20 cellular contexts compared by ENCODE assay signal in genomic region chr1:24302209-24302611, GRCh38. TPM values are rescaled to one million over a fixed set of nuclear protein-coding genes. Genes with fewer than 3 reads are reported as not detected.
"Had no signal": no experiment of that assay in that cellular context is flagged by ENCODE, and none has a peak within 500 bp of the region (broad histone marks: within the 10 kb centered on the region; RNA-seq: fewer than 3 reads in every experiment).

No MANE protein-coding gene starts in this region.

- DNase-seq: activated CD4-positive, alpha-beta T cell treated with anti-CD3 and anti-CD28 coated beads for 36 hours; activated CD4-positive, alpha-beta T cell treated with anti-CD3 and anti-CD28 coated beads, Interleukin-2, amount 50 U/mL, for 48 hours; activated gamma-delta T cell treated with Interleukin-2 at 50 U/mL for 16 hours; activated T-cell treated with anti-CD3 and anti-CD28 coated beads for 4 hours; dermis blood vessel endothelial cell; effector memory CD4-positive, alpha-beta T cell; nephron progenitor cell; nucleus accumbens; retina; stimulated activated naive B cell treated with anti-CD40 and anti-IgM and Interleukin-4, amounts not matched to agents 10 μg/mL and 1 μg/mL and 100 μg/mL, for 72 hours; SW 1271; T-helper 2 cell had no signal

- H3K4me3 ChIP-seq: lung, vagina had no signal

- ATAC-seq: activated CD4-positive, alpha-beta T cell treated with anti-CD3 and anti-CD28 coated beads for 36 hours; activated naive CD4-positive, alpha-beta T cell treated with anti-CD3 and anti-CD28 coated beads, Interleukin-2, amount 50 U/mL, for 72 hours; stimulated activated naive B cell treated with anti-CD40 and anti-IgM and Interleukin-4, amounts not matched to agents 10 μg/mL and 1 μg/mL and 100 μg/mL, for 72 hours had no signal

- H3K27ac ChIP-seq: vagina had no signal

- H3K36me3 Mint-ChIP-seq: mesothelial cell of epicardium; stimulated activated naive B cell treated with anti-CD40 and anti-IgM and Interleukin-4, amounts not matched to agents 10 μg/mL and 1 μg/mL and 100 μg/mL, for 72 hours had no signal

- H3K36me3 ChIP-seq: vagina had no signal

- H3K27ac Mint-ChIP-seq: activated CD4-positive, alpha-beta T cell treated with anti-CD3 and anti-CD28 coated beads for 36 hours; activated naive CD4-positive, alpha-beta T cell treated with anti-CD3 and anti-CD28 coated beads, Interleukin-2, amount 50 U/mL, for 72 hours; activated T-helper 1 cell treated with anti-CD3 and anti-CD28 coated beads, Interleukin-12 subunit alpha, Interleukin-12 subunit beta, Interleukin-2, Interleukin-4 antibody, amounts not matched to agents 30 ng/mL and 10 ng/mL and 1 ng/mL, durations not matched to agents 14 hours and 24 hours and 36 hours; mesothelial cell of epicardium; nephron progenitor cell; stimulated activated naive B cell treated with anti-CD40 and anti-IgM and Interleukin-4, amounts not matched to agents 10 μg/mL and 1 μg/mL and 100 μg/mL, for 72 hours had no signal

- H3K9me3 ChIP-seq: vagina had no signal

- H3K9me3 Mint-ChIP-seq: activated naive CD4-positive, alpha-beta T cell treated with anti-CD3 and anti-CD28 coated beads, Interleukin-2, amount 50 U/mL, for 72 hours; activated T-helper 1 cell treated with anti-CD3 and anti-CD28 coated beads, Interleukin-12 subunit alpha, Interleukin-12 subunit beta, Interleukin-2, Interleukin-4 antibody, amounts not matched to agents 30 ng/mL and 10 ng/mL and 1 ng/mL, durations not matched to agents 14 hours and 24 hours and 36 hours; mesothelial cell of epicardium; nephron progenitor cell; stimulated activated naive B cell treated with anti-CD40 and anti-IgM and Interleukin-4, amounts not matched to agents 10 μg/mL and 1 μg/mL and 100 μg/mL, for 72 hours had no signal

- H3K4me1 Mint-ChIP-seq: activated CD4-positive, alpha-beta T cell treated with anti-CD3 and anti-CD28 coated beads for 36 hours; stimulated activated naive B cell treated with anti-CD40 and anti-IgM and Interleukin-4, amounts not matched to agents 10 μg/mL and 1 μg/mL and 100 μg/mL, for 72 hours had no signal

- H3K4me3 Mint-ChIP-seq: activated CD4-positive, alpha-beta T cell treated with anti-CD3 and anti-CD28 coated beads for 36 hours; activated T-helper 1 cell treated with anti-CD3 and anti-CD28 coated beads, Interleukin-12 subunit alpha, Interleukin-12 subunit beta, Interleukin-2, Interleukin-4 antibody, amounts not matched to agents 30 ng/mL and 10 ng/mL and 1 ng/mL, durations not matched to agents 14 hours and 24 hours and 36 hours; mesothelial cell of epicardium; nephron progenitor cell; stimulated activated naive B cell treated with anti-CD40 and anti-IgM and Interleukin-4, amounts not matched to agents 10 μg/mL and 1 μg/mL and 100 μg/mL, for 72 hours had no signal

RNA-seq across cellular contexts. Expression of gene GRHL3, which starts 16.9 kb away (rescaled TPM):
- total RNA-seq: activated CD4-positive, alpha-beta T cell treated with anti-CD3 and anti-CD28 coated beads for 36 hours; activated naive CD4-positive, alpha-beta T cell treated with anti-CD3 and anti-CD28 coated beads, Interleukin-2, amount 50 U/mL, for 72 hours; activated T-helper 1 cell treated with anti-CD3 and anti-CD28 coated beads, Interleukin-12 subunit alpha, Interleukin-12 subunit beta, Interleukin-2, Interleukin-4 antibody, amounts not matched to agents 30 ng/mL and 10 ng/mL and 1 ng/mL, durations not matched to agents 14 hours and 24 hours and 36 hours; cardiac septum; dermis blood vessel endothelial cell; endothelial cell of umbilical vein; myocyte had no signal
